23 cellular contexts compared by ENCODE assay signal in genomic region chr5:82073179-82073578, GRCh38.
DNase-seq lines count a peak whose midpoint lies in the region; ATAC-seq and TF ChIP-seq lines count a peak whose summit lies in the region.
"Had no signal": no experiment of that assay in that cellular context is flagged by ENCODE, and none has a peak within 500 bp of the region (broad histone marks: within the 10 kb centered on the region; RNA-seq: fewer than 3 reads in every experiment).

No MANE protein-coding gene starts in this region.

- no peak overlapping the region for H3K4ac ChIP-seq in IMR-90 (ENCODE audit: low read depth, low read length)

- no peak overlapping the region for H3K4me2 ChIP-seq in IMR-90 (ENCODE audit: low read depth, low read length)

- TF ChIP-seq CTCF in IMR-90 (conservative IDR thresholded peaks at IDR 0.05; ENCODE audit: low read depth, low read length) = no peak
- TF ChIP-seq CTCF in fibroblast of mammary gland (conservative IDR thresholded peaks at IDR 0.05; ENCODE audit: control insufficient read depth, insufficient read depth, low read depth, low read length) = no peak

- no peak for TF ChIP-seq POLR2A in IMR-90 (IDR thresholded peaks at IDR 0.05; ENCODE audit: low read depth, low read length)

- H3K27ac Mint-ChIP-seq in activated CD4-positive, alpha-beta memory T cell treated with anti-CD3 and anti-CD28 coated beads for 36 hours = no peak overlapping the region
- H3K27ac Mint-ChIP-seq: activated T-cell treated with anti-CD3 and anti-CD28 coated beads, Interleukin-2, amount 50 U/mL, for 24 hours; CD14-positive monocyte; memory B cell; naive thymus-derived CD4-positive, alpha-beta T cell had no signal

- H3K9me1 ChIP-seq in IMR-90 (ENCODE audit: insufficient read depth, low read length) = no peaks in the 10 kb centered on the region

- no peaks in the 10 kb centered on the region for H3K27me3 Mint-ChIP-seq in activated CD4-positive, alpha-beta memory T cell treated with anti-CD3 and anti-CD28 coated beads for 36 hours
- H3K27me3 Mint-ChIP-seq: activated T-cell treated with anti-CD3 and anti-CD28 coated beads, Interleukin-2, amount 50 U/mL, for 24 hours; memory B cell; naive thymus-derived CD4-positive, alpha-beta T cell had no signal

- dilution Hi-C loops in IMR-90 (cut with HindIII; ENCODE audit: low sequenced_read_pairs, unreplicated experiment) = no loop called here

- H3K9ac ChIP-seq in IMR-90 (ENCODE audit: low read depth, low read length) = no peak overlapping the region

- no peak overlapping the region for H3K18ac ChIP-seq in IMR-90 (ENCODE audit: low read depth, low read length)

- no peak overlapping the region for H2AK5ac ChIP-seq in IMR-90 (ENCODE audit: low read depth, low read length)

- DNase-seq in IMR-90 (peak; percentile 62), NCI-H82 (lab: John Stamatoyannopoulos, UW) (peak; percentile 68), fibroblast of mammary gland (ENCODE audit: low read depth) (peak; percentile 41), non-pigmented ciliary epithelial cell (ENCODE audit: low read depth) (peak; percentile 2), globus pallidus (ENCODE audit: low spot score) (no peak), NCI-H1105 (lab: John Stamatoyannopoulos, UW) (no peak)
- DNase-seq in activated CD4-positive, alpha-beta memory T cell treated with anti-CD3 and anti-CD28 coated beads for 36 hours = no peak
- DNase-seq in activated naive CD4-positive, alpha-beta T cell (lab: John Stamatoyannopoulos, UW) = no peak
- DNase-seq: activated T-cell treated with anti-CD3 and anti-CD28 coated beads, Interleukin-2, amount 50 U/mL, for 24 hours; amygdala; dorsolateral prefrontal cortex; gastrocnemius medialis; naive thymus-derived CD4-positive, alpha-beta T cell; NCI-H1105 treated with DMSO at 0.1 percent for 48 hours; NCI-H2107; NCI-H774; OCI-M1; stomach had no signal

- H2BK120ac ChIP-seq in IMR-90 (ENCODE audit: low read depth, low read length) = no peak overlapping the region

- intact Hi-C loops in IMR-90 (cut with micrococcal nuclease) = no loop called here
- intact Hi-C loops in activated CD4-positive, alpha-beta memory T cell treated with anti-CD3 and anti-CD28 coated beads for 36 hours (cut with micrococcal nuclease) = no loop called here

- H3K4me1 Mint-ChIP-seq in activated CD4-positive, alpha-beta memory T cell treated with anti-CD3 and anti-CD28 coated beads for 36 hours (ENCODE audit: low read depth) = peaks cover 3% of the 10 kb centered on the region

- H3K14ac ChIP-seq in IMR-90 (replicated peaks; ENCODE audit: low read depth, low read length) = no peak overlapping the region

- no peaks in the 10 kb centered on the region for H3K4me1 ChIP-seq in IMR-90 (ENCODE audit: control insufficient read depth, insufficient read depth, low read length)
- H3K4me1 ChIP-seq: gastrocnemius medialis, right atrium auricular region had no signal

- H3K9me3 Mint-ChIP-seq in activated CD4-positive, alpha-beta memory T cell treated with anti-CD3 and anti-CD28 coated beads for 36 hours = no peaks in the 10 kb centered on the region
- H3K9me3 Mint-ChIP-seq: activated T-cell treated with anti-CD3 and anti-CD28 coated beads, Interleukin-2, amount 50 U/mL, for 24 hours; memory B cell had no signal

- H3K56ac ChIP-seq in IMR-90 (ENCODE audit: extremely low read depth, insufficient read depth, low read length) = no peak overlapping the region

- H3K36me3 Mint-ChIP-seq in activated CD4-positive, alpha-beta memory T cell treated with anti-CD3 and anti-CD28 coated beads for 36 hours = peaks cover 8% of the 10 kb centered on the region
- H3K36me3 Mint-ChIP-seq: memory B cell had no signal

- H2BK5ac ChIP-seq in IMR-90 (ENCODE audit: low read depth, low read length, poor library complexity, severe bottlenecking) = no peak overlapping the region

- TF ChIP-seq RAD21 in IMR-90 (IDR thresholded peaks at IDR 0.05; ENCODE audit: low read length) = no peak

- no peak overlapping the region for H3K23ac ChIP-seq in IMR-90 (ENCODE audit: low read depth, low read length)

- H2BK20ac ChIP-seq in IMR-90 (ENCODE audit: low read depth, low read length) = no peak overlapping the region

- H3K27ac ChIP-seq in IMR-90 (ENCODE audit: insufficient read depth, low read length) = no peak overlapping the region
- H3K27ac ChIP-seq: dorsolateral prefrontal cortex, gastrocnemius medialis, right atrium auricular region, stomach, tibial nerve had no signal

- no peak overlapping the region for H2AFZ ChIP-seq in IMR-90 (replicated peaks; ENCODE audit: low read length, poor library complexity)

- no peaks in the 10 kb centered on the region for H3K79me1 ChIP-seq in IMR-90 (ENCODE audit: low read depth in 1 of 2, low read length in 2 of 2)

- no peak overlapping the region for H2BK15ac ChIP-seq in IMR-90 (ENCODE audit: low read depth, low read length)

- no CpG with 5 or more reads among the region's 1 CpG for WGBS in IMR-90 (ENCODE audit: extremely low coverage in 2 of 2, insufficient read length in 1 of 2), 2 experiments

- H3K4me3 Mint-ChIP-seq in activated CD4-positive, alpha-beta memory T cell treated with anti-CD3 and anti-CD28 coated beads for 36 hours = no peak overlapping the region
- H3K4me3 Mint-ChIP-seq: activated T-cell treated with anti-CD3 and anti-CD28 coated beads, Interleukin-2, amount 50 U/mL, for 24 hours; CD14-positive monocyte; memory B cell; naive thymus-derived CD4-positive, alpha-beta T cell had no signal

- H2AK9ac ChIP-seq in IMR-90 (replicated peaks; ENCODE audit: low read depth, low read length, poor library complexity) = no peak overlapping the region

- H4K20me1 ChIP-seq in IMR-90 (ENCODE audit: insufficient read depth, low read length) = no peaks in the 10 kb centered on the region

- no peaks in the 10 kb centered on the region for H3K36me3 ChIP-seq in IMR-90 (ENCODE audit: control insufficient read depth, insufficient read depth, low read length)
- H3K36me3 ChIP-seq: gastrocnemius medialis, right atrium auricular region, stomach, tibial nerve had no signal

- no peak for ATAC-seq in IMR-90 (ENCODE audit: low read depth)
- ATAC-seq: activated CD4-positive, CD25-positive, alpha-beta regulatory T cell treated with anti-CD3 and anti-CD28 coated beads, Interleukin-2, amount 50 U/mL, for 24 hours; gastrocnemius medialis; naive thymus-derived CD4-positive, alpha-beta T cell had no signal

- H4K8ac ChIP-seq in IMR-90 (ENCODE audit: low read depth in 2 of 2, low read length in 2 of 2) = no peak overlapping the region

- no peak overlapping the region for H4K5ac ChIP-seq in IMR-90 (ENCODE audit: low read depth, low read length)

- in situ Hi-C loops in IMR-90 (cut with MboI; ENCODE audit: low sequenced_read_pairs) = no loop called here

- no peaks in the 10 kb centered on the region for H3K27me3 ChIP-seq in IMR-90 (ENCODE audit: control insufficient read depth, insufficient read depth, low read length)
- H3K27me3 ChIP-seq: dorsolateral prefrontal cortex, gastrocnemius medialis, right atrium auricular region, stomach, tibial nerve had no signal

- H3K9me3 ChIP-seq in IMR-90 (ENCODE audit: control insufficient read depth, insufficient read depth, low read length) = no peaks in the 10 kb centered on the region
- H3K9me3 ChIP-seq: gastrocnemius medialis, right atrium auricular region, stomach, tibial nerve had no signal

- BruUV-seq in IMR-90 (replicated peaks; lab: Mats Ljungman, UMichigan) = no TSS peak

- H3K4me3 ChIP-seq in IMR-90 (ENCODE audit: insufficient read depth, low read depth, low read length) (no peak overlapping the region), fibroblast of mammary gland (ENCODE audit: control insufficient read depth, low read depth, low read length) (no peak overlapping the region)
- H3K4me3 ChIP-seq: dorsolateral prefrontal cortex, gastrocnemius medialis, right atrium auricular region, stomach, tibial nerve had no signal

- POLR2A ChIA-PET in IMR-90 (lab: Charles Lee; ENCODE audit: unreplicated experiment) = no interaction called here
- POLR2A ChIA-PET in activated CD4-positive, alpha-beta memory T cell treated with anti-CD3 and anti-CD28 coated beads for 36 hours (lab: Charles Lee) = no interaction called here

- H4K91ac ChIP-seq in IMR-90 (ENCODE audit: insufficient read depth, low read depth, low read length) = no peak overlapping the region

- CTCF ChIA-PET in IMR-90 (lab: Yijun Ruan, JAX) = no interaction called here
- CTCF ChIA-PET in activated CD4-positive, alpha-beta memory T cell treated with anti-CD3 and anti-CD28 coated beads for 36 hours (lab: Charles Lee) = no interaction called here

TF ChIP-seq in IMR-90, 13 proteins besides CTCF, POLR2A, EP300 and RAD21:
- no peak for TF ChIP-seq FOS (IDR thresholded peaks at IDR 0.05; ENCODE audit: low read depth, low read length)
- no peak for TF ChIP-seq SMC3 (IDR thresholded peaks at IDR 0.05; ENCODE audit: low read depth, low read length)
- no peak for TF ChIP-seq BHLHE40 (IDR thresholded peaks at IDR 0.05; ENCODE audit: low read depth, low read length)
- TF ChIP-seq CEBPB (IDR thresholded peaks at IDR 0.05; ENCODE audit: low read depth, low read length) = no peak
- no peak for TF ChIP-seq USF2 (IDR thresholded peaks at IDR 0.05; ENCODE audit: low read depth, low read length)
- TF ChIP-seq MXI1 (IDR thresholded peaks at IDR 0.05; ENCODE audit: borderline replicate concordance, low read depth, low read length) = no peak
- TF ChIP-seq NFE2L2 (IDR thresholded peaks at IDR 0.05; ENCODE audit: low read depth, low read length) = no peak
- no peak for TF ChIP-seq MAZ (IDR thresholded peaks at IDR 0.05; ENCODE audit: borderline replicate concordance, low read depth, low read length)
- TF ChIP-seq MAFK (IDR thresholded peaks at IDR 0.05; ENCODE audit: low read depth, low read length) = no peak
- TF ChIP-seq CHD1 (IDR thresholded peaks at IDR 0.05; ENCODE audit: low read depth, low read length) = no peak

Comparison
In these comparisons a context has a peak if more than half of its experiments do, and no peak if none do; other contexts are left out.
1. DNase-seq: peak in IMR-90 (single experiment), NCI-H82 (single experiment), fibroblast of mammary gland (single experiment) and non-pigmented ciliary epithelial cell (single experiment); none in globus pallidus (single experiment), activated CD4-positive, alpha-beta memory T cell treated with anti-CD3 and anti-CD28 coated beads for 36 hours (single experiment), NCI-H1105 (single experiment) and activated naive CD4-positive, alpha-beta T cell (0 of 4).